8 cellular contexts compared by ENCODE assay signal in genomic region chr12:132827763-132828703, GRCh38. TPM values are rescaled to one million over a fixed set of nuclear protein-coding genes. Genes with fewer than 3 reads are reported as not detected.
DNase-seq lines count a peak whose midpoint lies in the region; ATAC-seq and TF ChIP-seq lines count a peak whose summit lies in the region.

No MANE protein-coding gene starts in this region.

- peaks cover 21% of the 10 kb centered on the region for H3K36me3 Mint-ChIP-seq in T-cell

- TF ChIP-seq EP300 in tibial nerve (IDR thresholded peaks at IDR 0.05) = no peak

- no peak for TF ChIP-seq CTCF in tibial nerve (IDR thresholded peaks at IDR 0.05)

- no peaks in the 10 kb centered on the region for H3K27me3 ChIP-seq in effector memory CD4-positive, alpha-beta T cell (replicated peaks; ENCODE audit: control insufficient read depth, insufficient read depth, low read length, poor library complexity, severe bottlenecking)
- H3K27me3 ChIP-seq in tibial nerve = no peaks in the 10 kb centered on the region

- DNase-seq in ELR (ENCODE audit: low read depth) = peak; percentile 75
- DNase-seq in T-cell = peak in 6 of 34 experiments; percentile 3 to 33 (median 10)
- DNase-seq in effector memory CD4-positive, alpha-beta T cell = peak in 1 of 3 donors; percentile 8
- DNase-seq in tibial nerve (ENCODE audit: low spot score in 2 of 2) = no peak
- no peak for DNase-seq in NCI-H510A (lab: John Stamatoyannopoulos, UW)

- POLR2A ChIA-PET in T-cell (lab: Charles Lee) = interaction anchor here (0.5 to 0.7 kb wide), 2 partner anchors 73 to 81 kb away, joined by 3 to 4 read pairs; no protein-coding TSS in a partner anchor

- TF ChIP-seq POLR2A in tibial nerve (IDR thresholded peaks at IDR 0.05) = no peak

- H3K4me3 ChIP-seq in effector memory CD4-positive, alpha-beta T cell (ENCODE audit: insufficient read depth, low read depth, low read length, poor library complexity, severe bottlenecking) = peak overlapping the region; percentile 88
- peak overlapping the region; percentile 91 for H3K4me3 ChIP-seq in mesodermal cell (ENCODE audit: extremely low read depth, insufficient read depth, low read length, poor library complexity, severe bottlenecking)
- H3K4me3 ChIP-seq in tibial nerve = peak overlapping the region; percentile 87 to 88 (median 88)

- no peaks in the 10 kb centered on the region for H3K9me3 ChIP-seq in effector memory CD4-positive, alpha-beta T cell (ENCODE audit: control insufficient read depth, low read length)
- peaks cover 8% of the 10 kb centered on the region for H3K9me3 ChIP-seq in mesodermal cell (ENCODE audit: control insufficient read depth, low read length)
- no peaks in the 10 kb centered on the region for H3K9me3 ChIP-seq in tibial nerve

- H3K4me1 ChIP-seq in effector memory CD4-positive, alpha-beta T cell (ENCODE audit: control insufficient read depth, insufficient read depth, low read length, poor library complexity, severe bottlenecking) = peaks cover 10% of the 10 kb centered on the region
- H3K4me1 ChIP-seq in mesodermal cell (ENCODE audit: control insufficient read depth, insufficient read depth, low read length, poor library complexity, severe bottlenecking) (peaks cover 12% of the 10 kb centered on the region), tibial nerve (peaks cover 0 to 27% (median 11%) of the 10 kb centered on the region in 4 donors)

- H3K4me3 Mint-ChIP-seq in T-cell = peak overlapping the region; percentile 85 to 90 (median 86)

- peaks cover 43 to 47% (median 46%) of the 10 kb centered on the region in 3 donors for H3K4me1 Mint-ChIP-seq in T-cell

- peak; percentile 31 for ATAC-seq in GM19463 (IDR thresholded peaks at IDR 0.05; ENCODE audit: unreplicated experiment)
- ATAC-seq in HG03520 (IDR thresholded peaks at IDR 0.05; ENCODE audit: unreplicated experiment) = peak; percentile 31
- peak in 2 of 4 experiments; percentile 17 to 21 for ATAC-seq in T-cell (replicated peaks in 1 of 4)

- peak overlapping the region; percentile 66 to 85 for H3K27ac Mint-ChIP-seq in T-cell

- H3K36me3 ChIP-seq in effector memory CD4-positive, alpha-beta T cell (ENCODE audit: control insufficient read depth, insufficient read depth, low read length) = peaks cover 17% of the 10 kb centered on the region
- H3K36me3 ChIP-seq in mesodermal cell (ENCODE audit: control insufficient read depth, insufficient read depth, low read length) = peaks cover 50% of the 10 kb centered on the region
- H3K36me3 ChIP-seq in tibial nerve = peaks cover 0 to 40% (median 0%) of the 10 kb centered on the region in 3 donors

- CTCF ChIA-PET in T-cell (lab: Charles Lee) = interaction anchor here in 1 of 2 donors (0.6 to 1.1 kb wide), 3 partner anchors 76 to 87 kb away, joined by 3 to 7 read pairs (median 3); no protein-coding TSS in a partner anchor

- H3K27ac ChIP-seq in effector memory CD4-positive, alpha-beta T cell (ENCODE audit: insufficient read depth, low read length, poor library complexity, severe bottlenecking) = peak overlapping the region; percentile 99
- peak overlapping the region; percentile 99 for H3K27ac ChIP-seq in mesodermal cell (ENCODE audit: low read depth, low read length, severe bottlenecking)
- peak overlapping the region; percentile 54 to 97 (median 88) for H3K27ac ChIP-seq in tibial nerve

- WGBS in mesodermal cell (ENCODE audit: insufficient coverage in 2 of 2), 2 experiments = 11 to 13% methylated on average over 55 to 57 of the region's 59 CpGs
- 10 to 14% methylated on average over 41 to 51 of the region's 59 CpGs for WGBS in tibial nerve, 2 donors

- H3K9me3 Mint-ChIP-seq in T-cell = no peaks in the 10 kb centered on the region

- peaks cover 0 to 3% of the 10 kb centered on the region in 2 donors for H3K27me3 Mint-ChIP-seq in T-cell

RNA-seq across cellular contexts. Expression of gene GOLGA3, which starts 0.6 kb away (rescaled TPM):
- 10 to 100 TPM; 49.1 to 77.9 (median 67.4) TPM for total RNA-seq in T-cell
- polyA plus RNA-seq in mesodermal cell (2013, experiment 1 of 2) = 33.8 TPM
- 27.1 TPM for polyA plus RNA-seq in mesodermal cell (2013, experiment 2 of 2)
- total RNA-seq in tibial nerve = 100 to 1,000 TPM in 2 of 4 donors, 10 to 100 TPM in 2; 69.8 to 117 (median 97.7) TPM

RNA-seq across cellular contexts. Expression of gene CHFR, which starts 59.4 kb away (rescaled TPM):
- total RNA-seq in T-cell (100 to 1,000 TPM in 1 of 5 donors, 10 to 100 TPM in 4; 84.2 to 107 (median 86.0) TPM), tibial nerve (10 to 100 TPM; 36.1 to 58.6 (median 39.8) TPM)
- 40.5 TPM for polyA plus RNA-seq in mesodermal cell (2013, experiment 1 of 2)
- polyA plus RNA-seq in mesodermal cell (2013, experiment 2 of 2) = 31.0 TPM
